Comparison of ENCODE assay signal across 8 cellular contexts in genomic region chr7:104983620-104984539, GRCh38. TPM values are rescaled to one million over a fixed set of nuclear protein-coding genes. Genes with fewer than 3 reads are reported as not detected.
A peak's percentile ranks its signal among the peaks of the same experiment; 100 is the strongest.
DNase-seq lines count a peak whose midpoint lies in the region; ATAC-seq and TF ChIP-seq lines count a peak whose summit lies in the region.

No MANE protein-coding gene starts in this region.

- no peaks in the 10 kb centered on the region for H3K36me3 Mint-ChIP-seq in neural crest cell (ENCODE audit: low read depth)

- H3K4me1 ChIP-seq in stomach smooth muscle (ENCODE audit: control insufficient read depth, insufficient read depth, low read length): peaks cover 39% of the 10 kb centered on the region

- peak overlapping the region; percentile 100 for H3K27ac Mint-ChIP-seq in neural crest cell (ENCODE audit: unreplicated experiment)

- H3K27me3 Mint-ChIP-seq in neural crest cell (ENCODE audit: low read depth): no peaks in the 10 kb centered on the region

- peak overlapping the region; percentile 87 to 99 for H3K9ac ChIP-seq in stomach smooth muscle (ENCODE audit: low read length in 2 of 2)

- H3K27ac ChIP-seq in stomach smooth muscle (ENCODE audit: low read length): peak overlapping the region; percentile 99

- no peaks in the 10 kb centered on the region for H3K27me3 ChIP-seq in stomach smooth muscle (ENCODE audit: control insufficient read depth in 1 of 2, insufficient read depth in 2 of 2, low read length in 2 of 2)

- peaks cover 0 to 7% of the 10 kb centered on the region in 2 donors for H3K36me3 ChIP-seq in stomach smooth muscle (ENCODE audit: control insufficient read depth in 2 of 2, insufficient read depth in 2 of 2, low read length in 2 of 2)

- in situ Hi-C loops in KBM-7 (cut with MboI; ENCODE audit: low pct_unique_long_range_greater_than_20kb, low sequenced_read_pairs): no loop called here

- peak; percentile 90 for ATAC-seq in GM21717 (IDR thresholded peaks at IDR 0.05; ENCODE audit: unreplicated experiment)

- no peaks in the 10 kb centered on the region for H3K9me3 Mint-ChIP-seq in neural crest cell

- H3K4me3 ChIP-seq in stomach smooth muscle (ENCODE audit: low read length in 2 of 2): peak overlapping the region; percentile 76 to 85

- H3K9me3 ChIP-seq in stomach smooth muscle (ENCODE audit: control insufficient read depth in 2 of 2, low read length in 2 of 2): no peaks in the 10 kb centered on the region

- peak; percentile 57 for TF ChIP-seq CTCF in neural crest cell (conservative IDR thresholded peaks at IDR 0.05)

- DNase-seq in Daoy (ENCODE audit: low read depth) (peak; percentile 96), KBM-7 (peak; percentile 89), RPMI8226 (peak; percentile 93), fibroblast of the conjunctiva (ENCODE audit: low read depth) (peak; percentile 73), neural crest cell (ENCODE audit: low read depth, low spot score) (peak; percentile 63)
- DNase-seq in activated T-helper 9 cell treated with anti-CD3 and anti-CD28 coated beads, Interleukin-2, amount 50 U/mL, for 16 hours (ENCODE audit: low read depth): peak; percentile 77

- H3K4me3 Mint-ChIP-seq in neural crest cell: peak overlapping the region; percentile 96

- peaks cover 75% of the 10 kb centered on the region for H3K4me1 Mint-ChIP-seq in neural crest cell

RNA-seq across cellular contexts. Expression of gene KMT2E, which starts 30.1 kb away (rescaled TPM):
- total RNA-seq in Daoy (2014; rRNA removed; shearing (Covaris generic)): 36.7 and 66.7 TPM in 2 replicates
- 75.5 and 79.6 TPM in 2 replicates for total RNA-seq in neural crest cell

Comparison
In these comparisons a context has a peak if more than half of its experiments do, and no peak if none do; other contexts are left out.
1. Peak in every context shown above with its lines: DNase-seq, ATAC-seq, H3K4me3 ChIP-seq and H3K27ac ChIP-seq.